1 cellular context compared by ENCODE assay signal in the genomic region with DNA sequence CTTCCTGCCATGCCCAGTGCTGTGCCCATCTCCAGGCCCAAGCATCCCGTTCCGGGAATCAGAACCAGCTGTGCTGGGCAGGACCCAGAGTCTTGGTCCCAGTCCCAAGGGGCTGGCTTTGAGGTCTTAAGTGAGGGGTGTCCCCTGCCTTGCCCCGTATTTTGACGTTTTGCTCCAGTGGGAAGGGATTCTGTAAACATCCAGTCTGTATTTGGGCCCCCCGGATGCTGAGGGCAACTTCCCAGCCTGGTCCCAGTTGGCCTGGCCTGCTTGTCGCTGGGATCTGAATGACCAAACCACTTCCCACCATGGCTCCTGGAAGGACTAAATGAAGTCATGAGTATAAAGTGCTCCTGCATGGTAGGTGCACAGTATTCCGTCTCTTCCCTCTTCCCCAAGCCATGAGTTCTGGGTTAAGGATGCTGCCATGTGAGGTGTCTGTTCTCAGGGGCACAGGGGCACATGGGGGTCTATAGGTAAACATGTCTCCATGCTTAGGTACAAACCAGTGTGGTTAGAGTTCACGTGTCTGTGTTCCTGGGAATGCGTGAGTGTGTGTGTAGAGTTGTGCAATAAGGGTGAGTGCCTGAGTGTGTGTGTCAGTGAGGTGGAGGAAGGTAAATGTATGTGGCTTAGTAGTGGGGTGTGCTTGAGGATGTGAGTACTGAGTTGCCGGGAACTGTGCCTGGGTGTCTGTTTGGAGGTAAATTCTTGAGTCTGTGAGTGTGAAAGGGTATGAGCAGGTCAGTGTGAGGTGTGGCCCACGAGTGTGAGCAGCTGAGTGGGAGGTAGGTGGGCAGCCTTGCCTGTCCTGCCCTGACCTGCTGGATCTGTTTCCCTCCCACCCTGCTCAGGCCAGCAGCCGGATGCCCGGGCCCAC.
TF ChIP-seq lines count a peak whose summit lies in the region.

No MANE protein-coding gene starts in this region.

TF ChIP-seq in K562, 482 proteins besides CTCF, POLR2A, EP300 and RAD21:
- no peak for TF ChIP-seq TCF7 (IDR thresholded peaks at IDR 0.05; ENCODE audit: borderline replicate concordance)
- peak; percentile 5 for TF ChIP-seq RBBP5 (IDR thresholded peaks at IDR 0.05; ENCODE audit: borderline replicate concordance, insufficient read depth, low read length, poor library complexity, severe bottlenecking)
- TF ChIP-seq SPI1 (IDR thresholded peaks at IDR 0.05; ENCODE audit: borderline replicate concordance, low read depth, low read length) = 0 out of 2 replicates have a peak, but pooled peaks have one; percentile 2
- TF ChIP-seq, protein P1, sequence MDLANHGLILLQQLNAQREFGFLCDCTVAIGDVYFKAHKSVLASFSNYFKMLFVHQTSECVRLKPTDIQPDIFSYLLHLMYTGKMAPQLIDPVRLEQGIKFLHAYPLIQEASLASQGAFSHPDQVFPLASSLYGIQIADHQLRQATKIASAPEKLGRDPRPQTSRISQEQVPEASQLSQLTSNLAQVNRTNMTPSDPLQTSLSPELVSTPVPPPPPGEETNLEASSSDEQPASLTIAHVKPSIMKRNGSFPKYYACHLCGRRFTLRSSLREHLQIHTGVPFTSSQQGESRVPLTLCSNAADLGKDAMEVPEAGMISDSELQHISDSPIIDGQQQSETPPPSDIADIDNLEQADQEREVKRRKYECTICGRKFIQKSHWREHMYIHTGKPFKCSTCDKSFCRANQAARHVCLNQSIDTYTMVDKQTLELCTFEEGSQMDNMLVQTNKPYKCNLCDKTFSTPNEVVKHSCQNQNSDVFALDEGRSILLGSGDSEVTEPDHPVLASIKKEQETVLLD (IDR thresholded peaks at IDR 0.05) = peak; percentile 45; the same call in 1 of the 2 replicates
- TF ChIP-seq, protein P2, sequence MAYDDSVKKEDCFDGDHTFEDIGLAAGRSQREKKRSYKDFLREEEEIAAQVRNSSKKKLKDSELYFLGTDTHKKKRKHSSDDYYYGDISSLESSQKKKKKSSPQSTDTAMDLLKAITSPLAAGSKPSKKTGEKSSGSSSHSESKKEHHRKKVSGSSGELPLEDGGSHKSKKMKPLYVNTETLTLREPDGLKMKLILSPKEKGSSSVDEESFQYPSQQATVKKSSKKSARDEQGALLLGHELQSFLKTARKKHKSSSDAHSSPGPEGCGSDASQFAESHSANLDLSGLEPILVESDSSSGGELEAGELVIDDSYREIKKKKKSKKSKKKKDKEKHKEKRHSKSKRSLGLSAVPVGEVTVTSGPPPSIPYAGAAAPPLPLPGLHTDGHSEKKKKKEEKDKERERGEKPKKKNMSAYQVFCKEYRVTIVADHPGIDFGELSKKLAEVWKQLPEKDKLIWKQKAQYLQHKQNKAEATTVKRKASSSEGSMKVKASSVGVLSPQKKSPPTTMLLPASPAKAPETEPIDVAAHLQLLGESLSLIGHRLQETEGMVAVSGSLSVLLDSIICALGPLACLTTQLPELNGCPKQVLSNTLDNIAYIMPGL (CRISPR knock-in tag; IDR thresholded peaks at IDR 0.05) = no peak
- TF ChIP-seq, protein P3, sequence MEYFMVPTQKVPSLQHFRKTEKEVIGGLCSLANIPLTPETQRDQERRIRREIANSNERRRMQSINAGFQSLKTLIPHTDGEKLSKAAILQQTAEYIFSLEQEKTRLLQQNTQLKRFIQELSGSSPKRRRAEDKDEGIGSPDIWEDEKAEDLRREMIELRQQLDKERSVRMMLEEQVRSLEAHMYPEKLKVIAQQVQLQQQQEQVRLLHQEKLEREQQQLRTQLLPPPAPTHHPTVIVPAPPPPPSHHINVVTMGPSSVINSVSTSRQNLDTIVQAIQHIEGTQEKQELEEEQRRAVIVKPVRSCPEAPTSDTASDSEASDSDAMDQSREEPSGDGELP (CRISPR knock-in tag; IDR thresholded peaks at IDR 0.05; ENCODE audit: borderline replicate concordance) = peak; percentile 17; the same call in 1 of the 2 replicates
- peak; percentile 70; the same call in 1 of the 2 replicates for TF ChIP-seq HDGF (IDR thresholded peaks at IDR 0.05)
- TF ChIP-seq POLR2B (IDR thresholded peaks at IDR 0.05; ENCODE audit: low read depth, partially characterized antibody) = peak; percentile 49
- 0 out of 2 replicates have a peak, but pooled peaks have one; percentile 15 for TF ChIP-seq DPF2 (IDR thresholded peaks at IDR 0.05)
- peak; percentile 94 for TF ChIP-seq CEBPB (tag; IDR thresholded peaks at IDR 0.05)
- peak in 1 of 2 experiments; percentile 46; a peak in 1 of 4 replicates for TF ChIP-seq SIN3A (IDR thresholded peaks at IDR 0.05; ENCODE audit: borderline replicate concordance in 2 of 2, control insufficient read depth in 1 of 2, low read depth in 2 of 2, low read length in 2 of 2)
- TF ChIP-seq KLF6 (CRISPR knock-in tag; IDR thresholded peaks at IDR 0.05; ENCODE audit: borderline replicate concordance) = no peak
- TF ChIP-seq ZFP1 (CRISPR knock-in tag; IDR thresholded peaks at IDR 0.05) = no peak
- peak; percentile 69 for TF ChIP-seq CEBPG (CRISPR knock-in tag; IDR thresholded peaks at IDR 0.05)
- peak; percentile 52 to 66; a peak in 3 of 4 replicates for TF ChIP-seq CEBPG (tag; conservative IDR thresholded peaks at IDR 0.05 in 1 of 2, IDR thresholded peaks at IDR 0.05 in 1 of 2)
- TF ChIP-seq ZNF12 (CRISPR knock-in tag; IDR thresholded peaks at IDR 0.05) = no peak
- peak; percentile 10; the same call in 1 of the 2 replicates for TF ChIP-seq STAT5A (IDR thresholded peaks at IDR 0.05; ENCODE audit: borderline replicate concordance, low read length)
- TF ChIP-seq HDAC1 (IDR thresholded peaks at IDR 0.05) = peak in 1 of 2 experiments; percentile 29; a peak in 1 of 4 replicates
- TF ChIP-seq TRIM24 (IDR thresholded peaks at IDR 0.05) = 0 out of 4 replicates have a peak, but pooled peaks of 1 of the 2 experiments have one; percentile 27
- TF ChIP-seq, protein P4, sequence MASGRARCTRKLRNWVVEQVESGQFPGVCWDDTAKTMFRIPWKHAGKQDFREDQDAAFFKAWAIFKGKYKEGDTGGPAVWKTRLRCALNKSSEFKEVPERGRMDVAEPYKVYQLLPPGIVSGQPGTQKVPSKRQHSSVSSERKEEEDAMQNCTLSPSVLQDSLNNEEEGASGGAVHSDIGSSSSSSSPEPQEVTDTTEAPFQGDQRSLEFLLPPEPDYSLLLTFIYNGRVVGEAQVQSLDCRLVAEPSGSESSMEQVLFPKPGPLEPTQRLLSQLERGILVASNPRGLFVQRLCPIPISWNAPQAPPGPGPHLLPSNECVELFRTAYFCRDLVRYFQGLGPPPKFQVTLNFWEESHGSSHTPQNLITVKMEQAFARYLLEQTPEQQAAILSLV (tag; IDR thresholded peaks at IDR 0.05) = peak; percentile 55; the same call in 1 of the 2 replicates
